In genomic region chr3:31462050-31462569, GRCh38 we compare ENCODE assay signal across 9 cellular contexts.
A peak's percentile ranks its signal among the peaks of the same experiment; 100 is the strongest.
DNase-seq lines count a peak whose midpoint lies in the region; ATAC-seq and TF ChIP-seq lines count a peak whose summit lies in the region.
"Had no signal": no experiment of that assay in that cellular context is flagged by ENCODE, and none has a peak within 500 bp of the region (broad histone marks: within the 10 kb centered on the region; RNA-seq: fewer than 3 reads in every experiment).

No MANE protein-coding gene starts in this region.

- H3K4me1 ChIP-seq in upper lobe of right lung: no peaks in the 10 kb centered on the region

- TF ChIP-seq CTCF in upper lobe of right lung (IDR thresholded peaks at IDR 0.05): no peak

- no peaks in the 10 kb centered on the region for H3K36me3 ChIP-seq in upper lobe of right lung
- H3K36me3 ChIP-seq: BLaER1 had no signal

- no peaks in the 10 kb centered on the region for H3K9me3 ChIP-seq in upper lobe of right lung
- H3K9me3 ChIP-seq: BLaER1 had no signal

- H3K27ac ChIP-seq in upper lobe of right lung: no peak overlapping the region
- H3K27ac ChIP-seq: BLaER1 had no signal

- intact Hi-C loops in upper lobe of right lung (cut with DNase I): no loop called here

- DNase-seq in activated CD4-positive, CD25-positive, alpha-beta regulatory T cell treated with anti-CD3 and anti-CD28 coated beads, Interleukin-2, amount 50 U/mL, for 72 hours: no peak
- DNase-seq in SKM-1 treated with dmso at 0.1 percent for 144 hours (lab: John Stamatoyannopoulos, UW; ENCODE audit: unreplicated experiment): peak; percentile 82
- DNase-seq in dermis blood vessel endothelial cell: peak; percentile 58
- DNase-seq in upper lobe of right lung: no peak
- no peak for DNase-seq in NCI-H774 (lab: John Stamatoyannopoulos, UW)
- no peak for DNase-seq in SW 1271 (lab: John Stamatoyannopoulos, UW)

- H3K27me3 ChIP-seq in upper lobe of right lung: no peaks in the 10 kb centered on the region
- H3K27me3 ChIP-seq: BLaER1 had no signal

- ATAC-seq in activated CD4-positive, CD25-positive, alpha-beta regulatory T cell treated with anti-CD3 and anti-CD28 coated beads, Interleukin-2, amount 50 U/mL, for 24 hours: peak; percentile 17 to 68
- ATAC-seq in HG03095 (IDR thresholded peaks at IDR 0.05; ENCODE audit: unreplicated experiment): peak; percentile 53
- peak; percentile 39 for ATAC-seq in upper lobe of right lung

- H3K4me3 ChIP-seq in upper lobe of right lung: no peak overlapping the region
- H3K4me3 ChIP-seq: BLaER1 had no signal

Comparison
In these comparisons a context has a peak if more than half of its experiments do, and no peak if none do; other contexts are left out.
1. DNase-seq: peak in SKM-1 treated with dmso at 0.1 percent for 144 hours (single experiment) and dermis blood vessel endothelial cell (single experiment); none in activated CD4-positive, CD25-positive, alpha-beta regulatory T cell treated with anti-CD3 and anti-CD28 coated beads, Interleukin-2, amount 50 U/mL, for 72 hours (single experiment), upper lobe of right lung (single experiment), NCI-H774 (single experiment) and SW 1271 (0 of 2).
2. Peak in every context shown above with its lines, with median percentiles within 50 percentile points of each other: ATAC-seq.